1 cellular context compared by ENCODE assay signal in genomic region chr12:41188841-41189394, GRCh38.
TF ChIP-seq lines count a peak whose summit lies in the region.

No MANE protein-coding gene starts in this region.

TF ChIP-seq in endothelial cell of umbilical vein, 7 proteins besides CTCF, POLR2A, EP300 and RAD21:
- TF ChIP-seq EZH2 (IDR thresholded peaks at IDR 0.05; ENCODE audit: borderline replicate concordance, low read depth, low read length, severe bottlenecking), result peak; percentile 78
- TF ChIP-seq MYC (IDR thresholded peaks at IDR 0.05; ENCODE audit: low read depth, low read length), result no peak
- no peak for TF ChIP-seq FOS (IDR thresholded peaks at IDR 0.05; ENCODE audit: borderline replicate concordance, insufficient read depth, low read length)
- TF ChIP-seq GATA2 (IDR thresholded peaks at IDR 0.05; ENCODE audit: insufficient read depth, insufficient read length, low read depth, low read length), result no peak
